ENCODE assay signal across 9 cellular contexts in the genomic region with DNA sequence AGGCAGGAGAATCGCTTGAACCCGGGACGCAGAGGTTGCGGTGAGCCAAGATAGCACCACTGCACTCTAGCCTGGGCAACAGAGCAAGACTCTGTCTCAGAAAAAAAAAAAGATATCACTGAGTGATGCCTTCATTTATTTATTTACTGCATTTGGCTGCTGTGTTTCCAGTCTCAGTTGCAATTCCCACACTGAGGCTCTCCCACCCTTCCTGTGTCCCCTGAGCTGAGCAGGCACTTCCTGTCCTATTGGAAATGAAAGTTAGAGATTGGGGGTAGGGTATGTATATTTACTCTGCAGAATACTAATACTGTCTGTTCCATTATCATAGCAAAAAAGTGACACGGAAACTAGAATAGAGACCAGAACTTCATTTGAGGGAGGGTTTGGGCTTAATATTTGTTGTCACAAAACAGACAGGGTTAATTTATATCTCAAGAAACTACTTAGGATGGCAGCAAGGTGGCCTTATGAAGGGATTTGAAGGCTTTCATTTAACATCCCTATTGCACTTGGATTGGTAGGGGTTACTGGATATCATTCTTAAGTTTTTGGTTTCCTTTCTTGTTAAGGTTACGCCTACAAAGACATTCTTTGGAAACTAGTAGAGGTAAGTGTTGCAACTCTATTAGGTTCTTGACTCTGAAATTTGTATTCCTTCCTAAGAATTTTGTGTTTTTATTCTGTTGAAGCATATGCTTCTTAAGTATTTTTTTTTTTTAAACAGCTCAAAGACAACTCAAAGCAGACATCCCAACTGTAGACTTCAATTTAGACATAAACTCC. TPM values are rescaled to one million over a fixed set of nuclear protein-coding genes. Genes with fewer than 3 reads are reported as not detected.
DNase-seq lines count a peak whose midpoint lies in the region; ATAC-seq and TF ChIP-seq lines count a peak whose summit lies in the region.
"Had no signal": no experiment of that assay in that cellular context is flagged by ENCODE, and none has a peak within 500 bp of the region (broad histone marks: within the 10 kb centered on the region; RNA-seq: fewer than 3 reads in every experiment).

No MANE protein-coding gene starts in this region.

- H3K27me3 ChIP-seq in GM23338 (ENCODE audit: insufficient read depth), result no peaks in the 10 kb centered on the region
- H3K27me3 ChIP-seq in spleen (replicated peaks in 1 of 7), result no peaks in the 10 kb centered on the region

- no peaks in the 10 kb centered on the region for H3K9me3 ChIP-seq in spleen

- H3K79me2 ChIP-seq in GM23338 (replicated peaks; ENCODE audit: insufficient read depth), result peaks cover 31% of the 10 kb centered on the region

- peaks cover 1% of the 10 kb centered on the region for H3K27me3 Mint-ChIP-seq in GM23338 (ENCODE audit: insufficient read depth, low read depth, poor library complexity)
- no peaks in the 10 kb centered on the region for H3K27me3 Mint-ChIP-seq in brain

- H2AFZ ChIP-seq in GM23338, result peak overlapping the region; percentile 5; the same call in 1 of the 2 replicates

- intact Hi-C loops in spleen (cut with DNase I; ENCODE audit: low total_unique reads), result no loop called here

- no peaks in the 10 kb centered on the region for H3F3A ChIP-seq in GM23338 (replicated peaks; ENCODE audit: low read depth)

- H3K27ac Mint-ChIP-seq in GM23338 (no peak overlapping the region), brain (peak overlapping the region in 3 of 5 experiments; percentile 51 to 95 (median 83))

- H3K36me3 ChIP-seq in GM23338 (ENCODE audit: insufficient read depth) (no peaks in the 10 kb centered on the region), spleen (no peaks in the 10 kb centered on the region)

- peak; percentile 29 for DNase-seq in GM23338 (ENCODE audit: low spot score)
- peak; percentile 53 for DNase-seq in iris pigment epithelial cell (ENCODE audit: low read depth)
- no peak for DNase-seq in spleen
- DNase-seq in SHP77 (lab: John Stamatoyannopoulos, UW), result no peak
- no peak for DNase-seq in DMS53 treated with DMSO at 0.1 percent for 48 hours (lab: John Stamatoyannopoulos, UW; ENCODE audit: unreplicated experiment)
- DNase-seq: substantia nigra had no signal

- H3K4me3 Mint-ChIP-seq in GM23338, result no peak overlapping the region
- peak overlapping the region in 4 of 5 experiments; percentile 58 to 91 (median 62) for H3K4me3 Mint-ChIP-seq in brain

- H3K9me3 Mint-ChIP-seq in GM23338 (no peaks in the 10 kb centered on the region), brain (no peaks in the 10 kb centered on the region)

- TF ChIP-seq CTCF in GM23338 (conservative IDR thresholded peaks at IDR 0.05; ENCODE audit: low read depth in 2 of 2) (no peak), brain (conservative IDR thresholded peaks at IDR 0.05) (no peak), spleen (IDR thresholded peaks at IDR 0.05 in 8 of 11, conservative IDR thresholded peaks at IDR 0.05 in 3 of 11) (no peak)

- peak overlapping the region; percentile 46; the same call in 1 of the 2 replicates for H3K4me2 ChIP-seq in GM23338

- 62 to 76% (median 65%) methylated on average over 6 of the region's 6 CpGs for WGBS in spleen, 5 donors

- H3K36me3 Mint-ChIP-seq in GM23338 (ENCODE audit: low read depth), result no peaks in the 10 kb centered on the region
- no peaks in the 10 kb centered on the region for H3K36me3 Mint-ChIP-seq in brain

- no peaks in the 10 kb centered on the region for H4K20me1 ChIP-seq in GM23338 (replicated peaks; ENCODE audit: insufficient read depth)

- ATAC-seq in GM23338 (no peak), HG03095 (IDR thresholded peaks at IDR 0.05; ENCODE audit: unreplicated experiment) (no peak), HG03457 (IDR thresholded peaks at IDR 0.05; ENCODE audit: unreplicated experiment) (no peak)

- H3K4me1 Mint-ChIP-seq in GM23338 (peaks cover 22% of the 10 kb centered on the region), brain (peaks cover 30% of the 10 kb centered on the region)

- H3K27ac ChIP-seq in GM23338 (ENCODE audit: low read depth), result no peak overlapping the region
- peak overlapping the region; percentile 38 to 93 (median 84) for H3K27ac ChIP-seq in spleen

- no peak for TF ChIP-seq POLR2A in spleen (IDR thresholded peaks at IDR 0.05)

- no peak overlapping the region for H3K4me3 ChIP-seq in GM23338
- peak overlapping the region in 4 of 8 donors; percentile 3 to 65 (median 52) for H3K4me3 ChIP-seq in spleen

- H3K4me1 ChIP-seq in GM23338 (ENCODE audit: insufficient read depth) (peaks cover 17% of the 10 kb centered on the region), spleen (peaks cover 10 to 68% (median 44%) of the 10 kb centered on the region in 6 donors)

- no peaks in the 10 kb centered on the region for H3K9me2 ChIP-seq in GM23338 (ENCODE audit: insufficient read depth)

TF ChIP-seq in GM23338, 12 proteins besides CTCF, POLR2A, EP300 and RAD21 (continues in another document):
- TF ChIP-seq ZNF114 (CRISPR knock-in tag; IDR thresholded peaks at IDR 0.05), result no peak
- no peak for TF ChIP-seq REST (IDR thresholded peaks at IDR 0.05; ENCODE audit: unreplicated experiment)
- TF ChIP-seq ETS1 (IDR thresholded peaks at IDR 0.05), result no peak
- TF ChIP-seq EZH2 (IDR thresholded peaks at IDR 0.05; ENCODE audit: low read depth, unreplicated experiment), result no peak
- TF ChIP-seq JUNB (IDR thresholded peaks at IDR 0.05; ENCODE audit: unreplicated experiment), result no peak

RNA-seq across cellular contexts. Expression of gene RBMS2, which starts 1.4 kb away (rescaled TPM):
- total RNA-seq in GM23338 (2014; rRNA removed; shearing (Covaris generic)), result 13.1 and 16.8 TPM in 2 replicates
- polyA plus RNA-seq in GM23338 (2016; fragmentation: Nextera tagmentation; extraction: Ambion mirVana) (4.3 and 9.2 TPM in 2 replicates), brain (ENCODE audit: insufficient read depth, low read depth, low replicate concordance) (5.2 TPM), spleen (1 to 10 TPM; 3.0 to 7.7 (median 3.3) TPM)
- 10 to 100 TPM; 24.8 to 65.4 (median 27.2) TPM for total RNA-seq in spleen

RNA-seq across cellular contexts. Expression of gene GLS2, which starts 32.3 kb away (rescaled TPM):
- total RNA-seq in GM23338 (2014; rRNA removed; shearing (Covaris generic)), result 24.5 and 31.6 TPM in 2 replicates
- polyA plus RNA-seq in GM23338 (2016; fragmentation: Nextera tagmentation; extraction: Ambion mirVana) (11.2 and 12.2 TPM in 2 replicates), brain (ENCODE audit: insufficient read depth, low read depth, low replicate concordance) (6.0 TPM), spleen (1 to 10 TPM; 1.1 to 2.2 (median 1.7) TPM)
- total RNA-seq in spleen, result 1 to 10 TPM in 6 of 7 donors, under 1 TPM in 1; 0.83 to 2.4 (median 1.7) TPM

RNA-seq across cellular contexts. Expression of gene SPRYD4, which starts 51.8 kb away (rescaled TPM):
- 2.6 and 3.1 TPM in 2 replicates for total RNA-seq in GM23338 (2014; rRNA removed; shearing (Covaris generic))
- polyA plus RNA-seq in GM23338 (2016; fragmentation: Nextera tagmentation; extraction: Ambion mirVana) (2.1 and 2.3 TPM in 2 replicates), brain (ENCODE audit: insufficient read depth, low read depth, low replicate concordance) (1.2 TPM), spleen (1 to 10 TPM; 1.4 to 2.5 (median 1.8) TPM)
- total RNA-seq in spleen, result 1 to 10 TPM; 2.8 to 4.9 (median 4.2) TPM

Comparison
In these comparisons a context has a peak if more than half of its experiments do, and no peak if none do; other contexts are left out.
1. DNase-seq: peak in GM23338 (single experiment) and iris pigment epithelial cell (single experiment); none in spleen (single experiment), SHP77 (0 of 2) and DMS53 treated with DMSO at 0.1 percent for 48 hours (single experiment).